Comparison of ENCODE assay signal across 8 cellular contexts in genomic region chr19:15177269-15178116, GRCh38. TPM values are rescaled to one million over a fixed set of nuclear protein-coding genes. Genes with fewer than 3 reads are reported as not detected.
A peak's percentile ranks its signal among the peaks of the same experiment; 100 is the strongest.
DNase-seq lines count a peak whose midpoint lies in the region; ATAC-seq and TF ChIP-seq lines count a peak whose summit lies in the region.

No MANE protein-coding gene starts in this region.

- no peaks in the 10 kb centered on the region for H3F3A ChIP-seq in Loucy (ENCODE audit: low read depth)

- intact Hi-C loops in activated naive CD4-positive, alpha-beta T cell treated with anti-CD3 and anti-CD28 coated beads for 36 hours (cut with micrococcal nuclease) = loop anchor here (1.0 to 10.0 kb wide), 6 partner anchors 55 to 379 kb away; partner anchors contain the start of genes AKAP8 and EPHX3
- intact Hi-C loops in head of caudate nucleus (cut with DNase I) (loop anchor here (10.0 kb wide), 1 partner anchor 377 kb away; no protein-coding TSS in a partner anchor), transverse colon (cut with DNase I; ENCODE audit: low total_unique reads) (loop anchor here (2.0 to 10.0 kb wide), 2 partner anchors 77 to 379 kb away; no protein-coding TSS in a partner anchor)

- TF ChIP-seq EP300 in transverse colon (IDR thresholded peaks at IDR 0.05; ENCODE audit: low read depth) = no peak

- no peaks in the 10 kb centered on the region for H3K9me3 Mint-ChIP-seq in activated naive CD4-positive, alpha-beta T cell treated with anti-CD3 and anti-CD28 coated beads for 36 hours

- H3K4me2 ChIP-seq in Loucy (ENCODE audit: low read depth, low read length, poor library complexity, severe bottlenecking) = no peak overlapping the region

- no peak overlapping the region for H2AFZ ChIP-seq in Loucy (ENCODE audit: low read length)

- no peaks in the 10 kb centered on the region for H3K36me3 ChIP-seq in Loucy (ENCODE audit: insufficient read depth, low read length)
- H3K36me3 ChIP-seq in transverse colon = no peaks in the 10 kb centered on the region

- TF ChIP-seq POLR2A in transverse colon (IDR thresholded peaks at IDR 0.05) = no peak

- peaks cover 3% of the 10 kb centered on the region for H3K27me3 Mint-ChIP-seq in activated naive CD4-positive, alpha-beta T cell treated with anti-CD3 and anti-CD28 coated beads for 36 hours (ENCODE audit: low read depth)

- no peaks in the 10 kb centered on the region for H3K9me2 ChIP-seq in Loucy (replicated peaks; ENCODE audit: low read depth, low read length)

- H3K9me3 ChIP-seq in Loucy (ENCODE audit: insufficient read depth, low read depth, low read length) (no peaks in the 10 kb centered on the region), transverse colon (no peaks in the 10 kb centered on the region)

- H3K4me1 Mint-ChIP-seq in activated naive CD4-positive, alpha-beta T cell treated with anti-CD3 and anti-CD28 coated beads for 36 hours (ENCODE audit: low read depth) = peaks cover 2% of the 10 kb centered on the region

- WGBS in transverse colon (ENCODE audit: low coverage in 1 of 2), 2 donors = 29 to 30% methylated on average over 4 to 40 of the region's 92 CpGs

- H3K4me1 ChIP-seq in Loucy (ENCODE audit: insufficient read depth, low read length, poor library complexity, severe bottlenecking) (no peaks in the 10 kb centered on the region), transverse colon (peaks cover 0 to 8% (median 6%) of the 10 kb centered on the region in 4 donors)

- ATAC-seq in SK-N-SH treated with all-trans-retinoic acid at 6 μM for 48 hours = peak; percentile 94

- H3K27ac Mint-ChIP-seq in activated naive CD4-positive, alpha-beta T cell treated with anti-CD3 and anti-CD28 coated beads for 36 hours = no peak overlapping the region

- in situ Hi-C loops in transverse colon (cut with MboI; ENCODE audit: low pct_ligation_motif_present in 1 of 4, low pct_unique_long_range_greater_than_20kb in 1 of 4, low sequenced_read_pairs in 3 of 4) = loop anchor here (5.0 to 10.0 kb wide), 2 partner anchors 377 to 380 kb away; no protein-coding TSS in a partner anchor

- CTCF ChIA-PET in activated naive CD4-positive, alpha-beta T cell treated with anti-CD3 and anti-CD28 coated beads for 36 hours (lab: Charles Lee) = interaction anchor here (0.6 to 2.1 kb wide), 7 partner anchors 14 to 451 kb away, joined by 3 to 5 read pairs (median 4); partner anchors contain the start of gene OR1I1

- TF ChIP-seq CTCF in Loucy (conservative IDR thresholded peaks at IDR 0.05; ENCODE audit: low read length) (peak; percentile 34), transverse colon (IDR thresholded peaks at IDR 0.05) (peak; percentile 77 to 97 (median 92))

- H3K27me3 ChIP-seq in Loucy (ENCODE audit: insufficient read depth, low read length, poor library complexity, severe bottlenecking) (no peaks in the 10 kb centered on the region), transverse colon (peaks cover 8% of the 10 kb centered on the region)

- H3K9ac ChIP-seq in Loucy (ENCODE audit: low read depth, low read length, poor library complexity, severe bottlenecking) = no peak overlapping the region

- peak; percentile 42 for DNase-seq in NK-92 treated with Interleukin-12 subunit alpha and Interleukin-12 subunit beta, amount 100 ng/mL, for 24 hours (lab: John Stamatoyannopoulos, UW)
- no peak for DNase-seq in NK-92 (lab: John Stamatoyannopoulos, UW; ENCODE audit: unreplicated experiment)
- DNase-seq in activated naive CD4-positive, alpha-beta T cell treated with anti-CD3 and anti-CD28 coated beads for 36 hours = peak; percentile 84
- DNase-seq in head of caudate nucleus = peak; percentile 37 to 92 (median 82)
- DNase-seq in pons (ENCODE audit: low spot score) = peak; percentile 36
- peak; percentile 83 for DNase-seq in transverse colon

- H3K4me3 Mint-ChIP-seq in activated naive CD4-positive, alpha-beta T cell treated with anti-CD3 and anti-CD28 coated beads for 36 hours = peak overlapping the region; percentile 24

- H3K36me3 Mint-ChIP-seq in activated naive CD4-positive, alpha-beta T cell treated with anti-CD3 and anti-CD28 coated beads for 36 hours (ENCODE audit: low read depth) = no peaks in the 10 kb centered on the region

- H3K4me3 ChIP-seq in Loucy (ENCODE audit: low read length, poor library complexity, severe bottlenecking) = no peak overlapping the region
- H3K4me3 ChIP-seq in transverse colon = peak overlapping the region in 2 of 4 donors; percentile 28 to 31

- H4K20me1 ChIP-seq in Loucy (ENCODE audit: insufficient read depth, low read length, poor library complexity, severe bottlenecking) = no peaks in the 10 kb centered on the region

- H3K79me2 ChIP-seq in Loucy (ENCODE audit: insufficient read depth, low read length) = no peaks in the 10 kb centered on the region

- H3K27ac ChIP-seq in transverse colon = no peak overlapping the region

TF ChIP-seq in SK-N-SH treated with all-trans-retinoic acid at 6 μM for 48 hours, 23 proteins besides CTCF, POLR2A, EP300 and RAD21:
- TF ChIP-seq ISL1 (CRISPR knock-in tag; IDR thresholded peaks at IDR 0.05) = no peak
- 0 out of 2 replicates have a peak, but pooled peaks have one; percentile 29 for TF ChIP-seq TSHZ2 (CRISPR knock-in tag; IDR thresholded peaks at IDR 0.05)
- TF ChIP-seq GLIS3 (CRISPR knock-in tag; IDR thresholded peaks at IDR 0.05) = no peak
- TF ChIP-seq ZNF70 (CRISPR knock-in tag; IDR thresholded peaks at IDR 0.05) = no peak
- no peak for TF ChIP-seq ZFP30 (CRISPR knock-in tag; IDR thresholded peaks at IDR 0.05)
TF ChIP-seq in SK-N-SH treated with all-trans-retinoic acid at 6 μM for 48 hours: peak in this region for 1.

RNA-seq across cellular contexts. Expression of gene NOTCH3, which starts 23.3 kb away (rescaled TPM):
- not detected for total RNA-seq in activated naive CD4-positive, alpha-beta T cell treated with anti-CD3 and anti-CD28 coated beads for 36 hours
- total RNA-seq in transverse colon = 10 to 100 TPM in 1 of 4 donors, 1 to 10 TPM in 3; 2.2 to 16.3 (median 4.7) TPM

RNA-seq across cellular contexts. Expression of gene EPHX3, which starts 54.8 kb away (rescaled TPM):
- total RNA-seq in activated naive CD4-positive, alpha-beta T cell treated with anti-CD3 and anti-CD28 coated beads for 36 hours = not detected
- not detected for total RNA-seq in transverse colon
